Comparison of ENCODE assay signal across 20 cellular contexts in genomic region chr7:43302773-43303172, GRCh38.
A peak's percentile ranks its signal among the peaks of the same experiment; 100 is the strongest.
DNase-seq lines count a peak whose midpoint lies in the region; ATAC-seq, FAIRE-seq and TF ChIP-seq lines count a peak whose summit lies in the region.
"Had no signal": no experiment of that assay in that cellular context is flagged by ENCODE, and none has a peak within 500 bp of the region (broad histone marks: within the 10 kb centered on the region; RNA-seq: fewer than 3 reads in every experiment).

No MANE protein-coding gene starts in this region.

- H3K79me2 ChIP-seq in H9 (ENCODE audit: insufficient read depth, low read length), result no peaks in the 10 kb centered on the region

- no peak for ATAC-seq in CD4-positive, CD25-positive, alpha-beta regulatory T cell (ENCODE audit: low read depth in 2 of 2)
- ATAC-seq in activated naive CD8-positive, alpha-beta T cell treated with anti-CD3 and anti-CD28 coated beads, Interleukin-2, amount 50 U/mL, for 24 hours, result no peak
- ATAC-seq in GM19463 (IDR thresholded peaks at IDR 0.05; ENCODE audit: unreplicated experiment), result no peak

- H3K9ac ChIP-seq in H9 (ENCODE audit: extremely low read depth, insufficient read length, low read length), result no peak overlapping the region
- H3K9ac ChIP-seq in mesenchymal stem cell (ENCODE audit: low read length), result no peak overlapping the region
- no peak overlapping the region for H3K9ac ChIP-seq in kidney (ENCODE audit: low read length in 2 of 2)

- no peak overlapping the region for H2BK15ac ChIP-seq in H9 (ENCODE audit: low read depth, low read length)
- peak overlapping the region; percentile 16 for H2BK15ac ChIP-seq in mesenchymal stem cell (ENCODE audit: low read depth, poor library complexity, severe bottlenecking)

- no peaks in the 10 kb centered on the region for H3K79me1 ChIP-seq in H9 (ENCODE audit: insufficient read depth, low read depth, low read length, poor library complexity, severe bottlenecking)
- no peaks in the 10 kb centered on the region for H3K79me1 ChIP-seq in mesenchymal stem cell (replicated peaks; ENCODE audit: low read length, poor library complexity, severe bottlenecking)

- WGBS in H9 (ENCODE audit: extremely low coverage, insufficient read length, low lambda C conversion rate), result no CpG with 5 or more reads among the region's 6 CpGs
- 78% methylated on average over 6 of the region's 6 CpGs for WGBS in mesenchymal stem cell

- no peaks in the 10 kb centered on the region for H4K20me1 ChIP-seq in H9 (ENCODE audit: control insufficient read depth, insufficient read depth, insufficient read length)

- peak overlapping the region in 2 of 3 donors; percentile 7 to 84 for H3K27ac Mint-ChIP-seq in CD4-positive, CD25-positive, alpha-beta regulatory T cell
- H3K27ac Mint-ChIP-seq in H9, result peak overlapping the region in 2 of 3 experiments; percentile 7 to 95; a peak in 4 of 7 replicates
- peak overlapping the region; percentile 53 for H3K27ac Mint-ChIP-seq in activated naive CD8-positive, alpha-beta T cell treated with anti-CD3 and anti-CD28 coated beads, Interleukin-2, amount 50 U/mL, for 24 hours
- H3K27ac Mint-ChIP-seq: CD14-positive monocyte had no signal

- H3K27me3 ChIP-seq in CD4-positive, CD25-positive, alpha-beta regulatory T cell (ENCODE audit: control insufficient read depth, insufficient read depth, low read length), result no peaks in the 10 kb centered on the region
- H3K27me3 ChIP-seq in H9 (ENCODE audit: insufficient read depth, low read length) (no peaks in the 10 kb centered on the region), mesenchymal stem cell (ENCODE audit: control insufficient read depth in 1 of 2, insufficient read depth in 1 of 2, low read length in 2 of 2) (peaks cover 0 to 32% of the 10 kb centered on the region in 2 experiments)
- H3K27me3 ChIP-seq: transverse colon had no signal

- H3K36me3 Mint-ChIP-seq in CD4-positive, CD25-positive, alpha-beta regulatory T cell, result no peaks in the 10 kb centered on the region
- H3K36me3 Mint-ChIP-seq in H9 (ENCODE audit: insufficient read depth in 1 of 3, low read depth in 3 of 3), result no peaks in the 10 kb centered on the region
- H3K36me3 Mint-ChIP-seq in activated naive CD8-positive, alpha-beta T cell treated with anti-CD3 and anti-CD28 coated beads, Interleukin-2, amount 50 U/mL, for 24 hours (ENCODE audit: low read depth), result no peaks in the 10 kb centered on the region
- H3K36me3 Mint-ChIP-seq: CD14-positive monocyte; naive thymus-derived CD4-positive, alpha-beta T cell had no signal

- peaks cover 11 to 25% (median 17%) of the 10 kb centered on the region in 4 donors for H3K4me1 Mint-ChIP-seq in CD4-positive, CD25-positive, alpha-beta regulatory T cell
- peaks cover 27 to 32% of the 10 kb centered on the region in 2 experiments for H3K4me1 Mint-ChIP-seq in H9
- peaks cover 34% of the 10 kb centered on the region for H3K4me1 Mint-ChIP-seq in activated naive CD8-positive, alpha-beta T cell treated with anti-CD3 and anti-CD28 coated beads, Interleukin-2, amount 50 U/mL, for 24 hours
- H3K4me1 Mint-ChIP-seq: CD14-positive monocyte had no signal

- H4K8ac ChIP-seq in H9 (replicated peaks; ENCODE audit: insufficient read length, low read depth, low read length) (no peak overlapping the region), mesenchymal stem cell (ENCODE audit: low read length) (no peak overlapping the region)

- no peaks in the 10 kb centered on the region for H3K36me3 ChIP-seq in CD4-positive, CD25-positive, alpha-beta regulatory T cell (ENCODE audit: control insufficient read depth, insufficient read depth, low read length)
- H3K36me3 ChIP-seq in mesenchymal stem cell (ENCODE audit: control insufficient read depth in 1 of 2, insufficient read depth in 2 of 2, low read depth in 1 of 2, low read length in 2 of 2) (peaks cover 0 to 3% of the 10 kb centered on the region in 2 experiments), kidney (ENCODE audit: control insufficient read depth in 1 of 2, insufficient read depth in 2 of 2, low read length in 2 of 2) (no peaks in the 10 kb centered on the region)
- H3K36me3 ChIP-seq: transverse colon had no signal

- no peak overlapping the region for H2BK12ac ChIP-seq in H9 (ENCODE audit: insufficient read length, low read depth, low read length)
- no peak overlapping the region for H2BK12ac ChIP-seq in mesenchymal stem cell (ENCODE audit: low read length in 2 of 2)

- H3T11ph ChIP-seq in H9 (ENCODE audit: low read length), result no peak overlapping the region

- peaks cover 7% of the 10 kb centered on the region for H3K4me1 ChIP-seq in CD4-positive, CD25-positive, alpha-beta regulatory T cell (ENCODE audit: control insufficient read depth, insufficient read depth, low read length, poor library complexity, severe bottlenecking)
- peaks cover 9% of the 10 kb centered on the region; the same call in 1 of the 2 replicates for H3K4me1 ChIP-seq in H9 (ENCODE audit: insufficient read depth, low read length)
- peaks cover 20% of the 10 kb centered on the region for H3K4me1 ChIP-seq in mesenchymal stem cell (ENCODE audit: control insufficient read depth, insufficient read depth, low read depth, low read length)
- H3K4me1 ChIP-seq in kidney (ENCODE audit: control insufficient read depth in 1 of 2, insufficient read depth in 1 of 2, low read depth in 1 of 2, low read length in 2 of 2), result no peaks in the 10 kb centered on the region
- H3K4me1 ChIP-seq: transverse colon had no signal

- no peaks in the 10 kb centered on the region for H3K27me3 Mint-ChIP-seq in CD4-positive, CD25-positive, alpha-beta regulatory T cell
- H3K27me3 Mint-ChIP-seq in H9 (ENCODE audit: low read depth), result no peaks in the 10 kb centered on the region; the same call in 1 of the 2 replicates
- H3K27me3 Mint-ChIP-seq in activated naive CD8-positive, alpha-beta T cell treated with anti-CD3 and anti-CD28 coated beads, Interleukin-2, amount 50 U/mL, for 24 hours, result peaks cover 17% of the 10 kb centered on the region

- H3K9me3 Mint-ChIP-seq in CD4-positive, CD25-positive, alpha-beta regulatory T cell, result no peaks in the 10 kb centered on the region
- H3K9me3 Mint-ChIP-seq in H9, result no peaks in the 10 kb centered on the region
- H3K9me3 Mint-ChIP-seq in activated naive CD8-positive, alpha-beta T cell treated with anti-CD3 and anti-CD28 coated beads, Interleukin-2, amount 50 U/mL, for 24 hours, result no peaks in the 10 kb centered on the region
- H3K9me3 Mint-ChIP-seq: activated T-helper 17 cell treated with anti-CD3 and anti-CD28 coated beads, Interleukin-2, amount 50 U/mL, for 72 hours; CD14-positive monocyte; naive thymus-derived CD4-positive, alpha-beta T cell had no signal

- no peaks in the 10 kb centered on the region for H3K9me3 ChIP-seq in CD4-positive, CD25-positive, alpha-beta regulatory T cell (ENCODE audit: control insufficient read depth in 2 of 2, low read length in 2 of 2)
- no peaks in the 10 kb centered on the region for H3K9me3 ChIP-seq in H9 (ENCODE audit: control insufficient read depth, low read depth, low read length)
- H3K9me3 ChIP-seq in mesenchymal stem cell (ENCODE audit: control insufficient read depth, low read length), result no peaks in the 10 kb centered on the region
- H3K9me3 ChIP-seq in kidney (ENCODE audit: control insufficient read depth in 1 of 2, low read length in 2 of 2), result no peaks in the 10 kb centered on the region
- H3K9me3 ChIP-seq: transverse colon had no signal

- no peak overlapping the region for H2BK20ac ChIP-seq in H9 (ENCODE audit: low read depth, low read length, poor library complexity, severe bottlenecking)

- H3K14ac ChIP-seq in H9 (ENCODE audit: insufficient read depth, low read length), result no peak overlapping the region; the same call in 1 of the 2 replicates
- H3K14ac ChIP-seq in mesenchymal stem cell (ENCODE audit: low read length in 2 of 2), result no peak overlapping the region

- FAIRE-seq in kidney (lab: Jason Lieb, UNC), result no peak
- FAIRE-seq: bronchial epithelial cell, GM18507 had no signal

- no peak overlapping the region for H2BK120ac ChIP-seq in H9 (ENCODE audit: low read depth, low read length, poor library complexity, severe bottlenecking)
- no peak overlapping the region for H2BK120ac ChIP-seq in mesenchymal stem cell (ENCODE audit: low read depth, low read length)

- no peaks in the 10 kb centered on the region for H3K23me2 ChIP-seq in H9 (ENCODE audit: insufficient read length, low read depth, low read length, poor library complexity, severe bottlenecking)

- H2BK5ac ChIP-seq in H9 (ENCODE audit: insufficient read length, low read length) (no peak overlapping the region), mesenchymal stem cell (ENCODE audit: low read depth, low read length, poor library complexity, severe bottlenecking) (peak overlapping the region; percentile 40)

- H4K91ac ChIP-seq in H9 (ENCODE audit: insufficient read length, low read depth, low read length), result no peak overlapping the region
- H4K91ac ChIP-seq in mesenchymal stem cell (ENCODE audit: low read length), result no peak overlapping the region

- H2AFZ ChIP-seq in H9 (ENCODE audit: low read length) (no peak overlapping the region), mesenchymal stem cell (ENCODE audit: low read depth, low read length) (no peak overlapping the region)

- H3K23ac ChIP-seq in H9 (ENCODE audit: insufficient read length, low read depth, low read length), result no peak overlapping the region
- no peak overlapping the region for H3K23ac ChIP-seq in mesenchymal stem cell (ENCODE audit: low read length in 2 of 2)

- no peak for DNase-seq in CD4-positive, CD25-positive, alpha-beta regulatory T cell
- no peak for DNase-seq in H9
- DNase-seq in activated naive CD8-positive, alpha-beta T cell treated with anti-CD3 and anti-CD28 coated beads, Interleukin-2, amount 50 U/mL, for 24 hours, result peak; percentile 4
- no peak for DNase-seq in mesenchymal stem cell
- DNase-seq in kidney, result no peak
- no peak for DNase-seq in NOMO-1 treated with DMSO at 0.1 percent for 48 hours (lab: John Stamatoyannopoulos, UW; ENCODE audit: unreplicated experiment)
- DNase-seq: activated CD4-positive, alpha-beta T cell treated with anti-CD3 and anti-CD28 coated beads, Interleukin-2, amount 50 U/mL, for 1 hour; cortex of kidney; DND-41; midbrain; naive thymus-derived CD4-positive, alpha-beta T cell; NCI-H1092 treated with DMSO at 0.1 percent for 48 hours; NCI-H1930; NCI-H524; transverse colon had no signal

- intact Hi-C loops in kidney (cut with DNase I), result no loop called here

- H3K4me3 ChIP-seq in CD4-positive, CD25-positive, alpha-beta regulatory T cell (ENCODE audit: low read depth, low read length), result no peak overlapping the region
- H3K4me3 ChIP-seq in mesenchymal stem cell (ENCODE audit: insufficient read depth in 1 of 2, low read depth in 1 of 2, low read length in 2 of 2), result no peak overlapping the region
- H3K4me3 ChIP-seq in kidney (ENCODE audit: low read length in 2 of 2), result no peak overlapping the region
- H3K4me3 ChIP-seq: transverse colon had no signal

- no peak overlapping the region for H2AK5ac ChIP-seq in H9 (ENCODE audit: insufficient read length, low read length)
- peak overlapping the region; percentile 99 for H2AK5ac ChIP-seq in mesenchymal stem cell (ENCODE audit: low read length, severe bottlenecking)

- H3K4me3 Mint-ChIP-seq in CD4-positive, CD25-positive, alpha-beta regulatory T cell, result peak overlapping the region in 1 of 4 donors; percentile 17
- H3K4me3 Mint-ChIP-seq in H9, result peak overlapping the region in 1 of 2 experiments; percentile 39; a peak in 1 of 5 replicates
- no peak overlapping the region for H3K4me3 Mint-ChIP-seq in activated naive CD8-positive, alpha-beta T cell treated with anti-CD3 and anti-CD28 coated beads, Interleukin-2, amount 50 U/mL, for 24 hours
- H3K4me3 Mint-ChIP-seq: CD14-positive monocyte had no signal

- TF ChIP-seq CTCF in H9 (conservative IDR thresholded peaks at IDR 0.05) (no peak), kidney (IDR thresholded peaks at IDR 0.05; ENCODE audit: borderline replicate concordance, extremely low read depth, insufficient read depth) (no peak)

- H3K4ac ChIP-seq in H9 (ENCODE audit: low read depth, low read length) (no peak overlapping the region), mesenchymal stem cell (ENCODE audit: low read depth in 1 of 2, low read length in 2 of 2) (no peak overlapping the region)

- no peak overlapping the region for H3K18ac ChIP-seq in H9 (ENCODE audit: insufficient read length, low read depth, low read length)
- no peak overlapping the region for H3K18ac ChIP-seq in mesenchymal stem cell (ENCODE audit: low read depth in 1 of 2, low read length in 2 of 2)

- no peak overlapping the region for H3K27ac ChIP-seq in CD4-positive, CD25-positive, alpha-beta regulatory T cell (ENCODE audit: insufficient read depth, low read length, poor library complexity, severe bottlenecking)
- no peak overlapping the region for H3K27ac ChIP-seq in H9 (ENCODE audit: insufficient read length, low read depth, low read length)
- peak overlapping the region; percentile 78 for H3K27ac ChIP-seq in mesenchymal stem cell (ENCODE audit: low read length, poor library complexity, severe bottlenecking)
- no peak overlapping the region for H3K27ac ChIP-seq in kidney (ENCODE audit: low read depth in 2 of 2, low read length in 2 of 2)
- H3K27ac ChIP-seq: transverse colon had no signal

- H4K5ac ChIP-seq in H9 (ENCODE audit: insufficient read length, low read depth, low read length), result no peak overlapping the region

- H3K56ac ChIP-seq in H9 (ENCODE audit: insufficient read length, low read depth, low read length), result no peak overlapping the region

- H3K4me2 ChIP-seq in H9 (ENCODE audit: insufficient read depth, insufficient read length, low read length) (no peak overlapping the region), mesenchymal stem cell (ENCODE audit: low read length, poor library complexity, severe bottlenecking) (no peak overlapping the region)
